ENCODE assay signal across 16 cellular contexts in genomic region chr6:49001856-49002255, GRCh38.
DNase-seq lines count a peak whose midpoint lies in the region; ATAC-seq and TF ChIP-seq lines count a peak whose summit lies in the region.
"Had no signal": no experiment of that assay in that cellular context is flagged by ENCODE, and none has a peak within 500 bp of the region (broad histone marks: within the 10 kb centered on the region; RNA-seq: fewer than 3 reads in every experiment).

No MANE protein-coding gene starts in this region.

- DNase-seq in ACHN (peak; percentile 21), HT1080 (ENCODE audit: low read depth) (peak; percentile 48), cerebellar cortex (ENCODE audit: low spot score) (peak; percentile 94), kidney tubule cell (ENCODE audit: low spot score) (peak; percentile 28), right atrium auricular region (ENCODE audit: low spot score) (no peak), D341Med (ENCODE audit: low spot score) (no peak), NCI-H82 treated with DMSO at 0.1 percent for 48 hours (lab: John Stamatoyannopoulos, UW; ENCODE audit: unreplicated experiment) (no peak)
- DNase-seq: activated gamma-delta T cell, gastrocnemius medialis, H7, NCI-H1092 treated with DMSO at 0.1 percent for 48 hours, NCI-H226, OCI-M1 had no signal

- H3K27ac ChIP-seq in right atrium auricular region = no peak overlapping the region
- H3K27ac ChIP-seq: ascending aorta, gastrocnemius medialis had no signal

- in situ Hi-C loops in ACHN (cut with HindIII; ENCODE audit: low pct_ligation_motif_present, low pct_unique_long_range_greater_than_20kb, low sequenced_read_pairs) = no loop called here

- no peak overlapping the region for H3K4me3 ChIP-seq in right atrium auricular region
- H3K4me3 ChIP-seq: ascending aorta, gastrocnemius medialis had no signal

- TF ChIP-seq CTCF in right atrium auricular region (IDR thresholded peaks at IDR 0.05) = no peak

- H3K4me1 ChIP-seq in right atrium auricular region = no peaks in the 10 kb centered on the region
- H3K4me1 ChIP-seq: gastrocnemius medialis had no signal

- H3K27me3 ChIP-seq in right atrium auricular region = no peaks in the 10 kb centered on the region
- H3K27me3 ChIP-seq: ascending aorta, gastrocnemius medialis had no signal

- H3K36me3 ChIP-seq in right atrium auricular region = no peaks in the 10 kb centered on the region
- H3K36me3 ChIP-seq: ascending aorta, gastrocnemius medialis had no signal

- no peaks in the 10 kb centered on the region for H3K9me3 ChIP-seq in right atrium auricular region
- H3K9me3 ChIP-seq: ascending aorta, gastrocnemius medialis had no signal

- ATAC-seq in HG02759 (IDR thresholded peaks at IDR 0.05; ENCODE audit: unreplicated experiment) = no peak
- ATAC-seq: gastrocnemius medialis; stimulated activated effector memory CD8-positive, alpha-beta T cell treated with anti-CD3 and anti-CD28 coated beads, Interleukin-12 subunit alpha, Interleukin-12 subunit beta, amount 100 ng/mL, for 72 hours had no signal

Comparison
In these comparisons a context has a peak if more than half of its experiments do, and no peak if none do; other contexts are left out.
1. DNase-seq: peak in ACHN (single experiment), HT1080 (single experiment), cerebellar cortex (single experiment) and kidney tubule cell (single experiment); none in right atrium auricular region (single experiment), D341Med (single experiment) and NCI-H82 treated with DMSO at 0.1 percent for 48 hours (single experiment).